In the genomic region with DNA sequence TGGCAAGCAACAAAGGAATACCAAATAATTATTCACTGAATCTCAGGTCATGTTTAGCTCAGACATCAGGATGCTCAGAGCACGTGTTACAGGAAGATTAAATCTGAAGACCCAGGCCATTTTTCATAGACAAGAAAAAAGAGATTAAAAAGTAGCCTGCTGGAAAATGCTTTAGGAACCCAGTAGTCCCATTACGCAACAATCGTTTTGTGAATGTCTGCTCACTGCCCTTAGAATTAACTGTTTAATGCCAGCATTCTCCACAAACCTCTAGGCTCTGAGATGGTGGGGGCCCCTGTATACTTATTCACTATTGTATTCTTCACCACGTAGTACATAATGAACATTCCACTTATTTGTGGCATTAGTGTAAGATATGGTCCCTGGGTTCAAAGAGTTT, we compare ENCODE assay signal across 3 cellular contexts.
TF ChIP-seq lines count a peak whose summit lies in the region.

No MANE protein-coding gene starts in this region.

TF ChIP-seq in A549, 52 proteins besides CTCF, POLR2A, EP300 and RAD21:
- TF ChIP-seq CEBPB (IDR thresholded peaks at IDR 0.05) (peak; percentile 56 to 72; a peak in 3 of 4 replicates), CBX8 (IDR thresholded peaks at IDR 0.05) (no peak)

TF ChIP-seq in IMR-90, 13 proteins besides CTCF, POLR2A, EP300 and RAD21:
- no peak for TF ChIP-seq RFX5 (IDR thresholded peaks at IDR 0.05; ENCODE audit: low read depth, low read length)
- TF ChIP-seq SMC3 (IDR thresholded peaks at IDR 0.05; ENCODE audit: low read depth, low read length), result no peak
- no peak for TF ChIP-seq CHD1 (IDR thresholded peaks at IDR 0.05; ENCODE audit: low read depth, low read length)
- TF ChIP-seq NFE2L2 (IDR thresholded peaks at IDR 0.05; ENCODE audit: low read depth, low read length), result no peak
- TF ChIP-seq CEBPB (IDR thresholded peaks at IDR 0.05; ENCODE audit: low read depth, low read length), result peak; percentile 74
- TF ChIP-seq FOS (IDR thresholded peaks at IDR 0.05; ENCODE audit: low read depth, low read length), result no peak
- TF ChIP-seq, protein P1, sequence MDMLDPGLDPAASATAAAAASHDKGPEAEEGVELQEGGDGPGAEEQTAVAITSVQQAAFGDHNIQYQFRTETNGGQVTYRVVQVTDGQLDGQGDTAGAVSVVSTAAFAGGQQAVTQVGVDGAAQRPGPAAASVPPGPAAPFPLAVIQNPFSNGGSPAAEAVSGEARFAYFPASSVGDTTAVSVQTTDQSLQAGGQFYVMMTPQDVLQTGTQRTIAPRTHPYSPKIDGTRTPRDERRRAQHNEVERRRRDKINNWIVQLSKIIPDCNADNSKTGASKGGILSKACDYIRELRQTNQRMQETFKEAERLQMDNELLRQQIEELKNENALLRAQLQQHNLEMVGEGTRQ (IDR thresholded peaks at IDR 0.05; ENCODE audit: low read depth, low read length), result no peak

TF ChIP-seq in K562, 482 proteins besides CTCF, POLR2A, EP300 and RAD21:
- no peak for TF ChIP-seq ZHX1 (conservative IDR thresholded peaks at IDR 0.05; ENCODE audit: low read length)
- 0 out of 2 replicates have a peak, but pooled peaks have one; percentile 14 for TF ChIP-seq CEBPB (tag; IDR thresholded peaks at IDR 0.05)
- TF ChIP-seq, protein P2, sequence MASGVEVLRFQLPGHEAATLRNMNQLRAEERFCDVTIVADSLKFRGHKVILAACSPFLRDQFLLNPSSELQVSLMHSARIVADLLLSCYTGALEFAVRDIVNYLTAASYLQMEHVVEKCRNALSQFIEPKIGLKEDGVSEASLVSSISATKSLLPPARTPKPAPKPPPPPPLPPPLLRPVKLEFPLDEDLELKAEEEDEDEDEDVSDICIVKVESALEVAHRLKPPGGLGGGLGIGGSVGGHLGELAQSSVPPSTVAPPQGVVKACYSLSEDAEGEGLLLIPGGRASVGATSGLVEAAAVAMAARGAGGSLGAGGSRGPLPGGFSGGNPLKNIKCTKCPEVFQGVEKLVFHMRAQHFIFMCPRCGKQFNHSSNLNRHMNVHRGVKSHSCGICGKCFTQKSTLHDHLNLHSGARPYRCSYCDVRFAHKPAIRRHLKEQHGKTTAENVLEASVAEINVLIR (CRISPR knock-in tag; IDR thresholded peaks at IDR 0.05), result no peak
